ENCODE assay signal across 35 cellular contexts in the genomic region with DNA sequence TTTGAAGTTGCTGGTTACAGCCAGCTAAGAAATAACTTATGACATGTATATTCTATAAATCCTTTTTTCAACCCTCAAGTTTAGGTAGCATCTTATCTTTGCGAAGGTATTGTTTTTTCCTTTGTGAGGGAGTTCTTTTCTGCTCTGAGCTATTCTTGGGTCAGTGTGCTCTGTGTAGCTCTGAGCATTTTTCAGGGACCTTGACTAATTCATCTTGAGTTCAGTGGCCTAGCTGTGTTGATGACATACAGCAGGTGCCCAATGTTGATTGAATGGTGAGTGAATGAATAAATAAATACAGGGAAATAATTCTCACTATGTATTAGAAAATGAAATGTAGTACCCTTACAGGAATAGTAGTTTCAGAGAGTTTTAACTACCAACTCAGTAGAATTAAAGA.
DNase-seq lines count a peak whose midpoint lies in the region; ATAC-seq, FAIRE-seq and TF ChIP-seq lines count a peak whose summit lies in the region.
"Had no signal": no experiment of that assay in that cellular context is flagged by ENCODE, and none has a peak within 500 bp of the region (broad histone marks: within the 10 kb centered on the region; RNA-seq: fewer than 3 reads in every experiment).

No MANE protein-coding gene starts in this region.

- peak overlapping the region; percentile 75 for H3K27ac ChIP-seq in cardiac muscle cell
- peak overlapping the region; percentile 95 for H3K27ac ChIP-seq in SJCRH30
- no peak overlapping the region for H3K27ac ChIP-seq in mesenchymal stem cell (ENCODE audit: low read length, poor library complexity, severe bottlenecking)
- H3K27ac ChIP-seq: 22Rv1; A549; BLaER1; BLaER1 treated with 17β-estradiol and CSF1 and Interleukin-3, amounts not matched to agents 10 nM and 100 nM; C4-2B had no signal

- no peak overlapping the region for H3K18ac ChIP-seq in mesenchymal stem cell (ENCODE audit: low read depth in 1 of 2, low read length in 2 of 2)

- H3K27me3 Mint-ChIP-seq in neural crest cell (ENCODE audit: low read depth): peaks cover 2% of the 10 kb centered on the region
- H3K27me3 Mint-ChIP-seq: B cell; CD4-positive, alpha-beta memory T cell; CD4-positive, CD25-positive, alpha-beta regulatory T cell had no signal

- no peak overlapping the region for H3K23ac ChIP-seq in mesenchymal stem cell (ENCODE audit: low read length in 2 of 2)

- no peak overlapping the region for H3K4me2 ChIP-seq in mesenchymal stem cell (ENCODE audit: low read length, poor library complexity, severe bottlenecking)
- H3K4me2 ChIP-seq: A549; BLaER1; BLaER1 treated with 17β-estradiol and CSF1 and Interleukin-3, amounts not matched to agents 10 nM and 100 nM had no signal

- H3K36me3 ChIP-seq in cardiac muscle cell: no peaks in the 10 kb centered on the region
- H3K36me3 ChIP-seq in SJCRH30: no peaks in the 10 kb centered on the region
- no peaks in the 10 kb centered on the region for H3K36me3 ChIP-seq in mesenchymal stem cell (ENCODE audit: control insufficient read depth in 1 of 2, insufficient read depth in 2 of 2, low read depth in 1 of 2, low read length in 2 of 2)
- H3K36me3 ChIP-seq: BE2C; BLaER1; BLaER1 treated with 17β-estradiol and CSF1 and Interleukin-3, amounts not matched to agents 10 nM and 100 nM had no signal

- intact Hi-C loops in Right ventricle myocardium inferior (cut with DNase I): no loop called here

- H3K79me1 ChIP-seq in mesenchymal stem cell (replicated peaks; ENCODE audit: low read length, poor library complexity, severe bottlenecking): no peaks in the 10 kb centered on the region

- no peak overlapping the region for H2BK15ac ChIP-seq in mesenchymal stem cell (ENCODE audit: low read depth, poor library complexity, severe bottlenecking)

- H3K27me3 ChIP-seq in cardiac muscle cell: no peaks in the 10 kb centered on the region
- no peaks in the 10 kb centered on the region for H3K27me3 ChIP-seq in SJCRH30
- H3K27me3 ChIP-seq in mesenchymal stem cell (ENCODE audit: control insufficient read depth in 1 of 2, insufficient read depth in 1 of 2, low read length in 2 of 2): no peaks in the 10 kb centered on the region
- H3K27me3 ChIP-seq: BE2C; BLaER1; BLaER1 treated with 17β-estradiol and CSF1 and Interleukin-3, amounts not matched to agents 10 nM and 100 nM had no signal

- peaks cover 11% of the 10 kb centered on the region for H3K4me1 Mint-ChIP-seq in neural crest cell
- H3K4me1 Mint-ChIP-seq: B cell; CD14-positive monocyte; CD4-positive, alpha-beta memory T cell; CD4-positive, CD25-positive, alpha-beta regulatory T cell; CD8-positive, alpha-beta memory T cell had no signal

- H2BK5ac ChIP-seq in mesenchymal stem cell (ENCODE audit: low read depth, low read length, poor library complexity, severe bottlenecking): no peak overlapping the region

- peaks cover 33% of the 10 kb centered on the region for H3K4me1 ChIP-seq in cardiac muscle cell (ENCODE audit: low read depth)
- peaks cover 42% of the 10 kb centered on the region for H3K4me1 ChIP-seq in SJCRH30
- H3K4me1 ChIP-seq in mesenchymal stem cell (ENCODE audit: control insufficient read depth, insufficient read depth, low read depth, low read length): no peaks in the 10 kb centered on the region
- H3K4me1 ChIP-seq: A549; BE2C; BLaER1; BLaER1 treated with 17β-estradiol and CSF1 and Interleukin-3, amounts not matched to agents 10 nM and 100 nM; Caco-2 had no signal

- H3K36me3 Mint-ChIP-seq in neural crest cell (ENCODE audit: low read depth): no peaks in the 10 kb centered on the region
- H3K36me3 Mint-ChIP-seq: CD14-positive monocyte; CD4-positive, alpha-beta memory T cell; CD4-positive, CD25-positive, alpha-beta regulatory T cell; CD8-positive, alpha-beta memory T cell; CD8-positive, alpha-beta T cell had no signal

- H2AK5ac ChIP-seq in mesenchymal stem cell (ENCODE audit: low read length, severe bottlenecking): no peak overlapping the region

- H3K9me3 ChIP-seq in cardiac muscle cell (ENCODE audit: low read depth) (no peaks in the 10 kb centered on the region), SJCRH30 (replicated peaks) (no peaks in the 10 kb centered on the region), mesenchymal stem cell (ENCODE audit: control insufficient read depth, low read length) (no peaks in the 10 kb centered on the region)
- H3K9me3 ChIP-seq: A549; BE2C; BLaER1; BLaER1 treated with 17β-estradiol and CSF1 and Interleukin-3, amounts not matched to agents 10 nM and 100 nM; Caco-2 had no signal

- H4K8ac ChIP-seq in mesenchymal stem cell (ENCODE audit: low read length): no peak overlapping the region

- DNase-seq in cardiac muscle cell (ENCODE audit: low read depth in 1 of 2, low spot score in 1 of 2) (peak in 1 of 2 donors; percentile 56), Right ventricle myocardium inferior (ENCODE audit: missing footprints) (no peak), SJCRH30 (peak; percentile 77 to 95), mesenchymal stem cell (peak; percentile 0), neural crest cell (ENCODE audit: low read depth, low spot score) (no peak), AG08396 (ENCODE audit: low spot score) (no peak), GM12891 (ENCODE audit: insufficient read length, low spot score) (no peak)
- DNase-seq: 8988T; ACHN; AML-193; BE2C; C1 segment of cervical spinal cord; Caco-2; Calu3; CD4-positive, alpha-beta memory T cell; CD4-positive, alpha-beta T cell; CD4-positive, CD25-positive, alpha-beta regulatory T cell; CD8-positive, alpha-beta memory T cell; CD8-positive, alpha-beta T cell; COR-L47; DMS 273 treated with DMSO at 0.1 percent for 48 hours; DMS153; DMS53; DMS79; DMS79 treated with DMSO at 0.1 percent for 48 hours; DND-41; EL had no signal

- ATAC-seq in Right ventricle myocardium inferior (no peak), esophagus mucosa (no peak)
- ATAC-seq: A549; CD8-positive, alpha-beta T cell had no signal

- no peak for TF ChIP-seq POLR2A in GM12891 (IDR thresholded peaks at IDR 0.05; ENCODE audit: low read depth, low read length)

- no peak for TF ChIP-seq CTCF in cardiac muscle cell (IDR thresholded peaks at IDR 0.05; ENCODE audit: low read depth, low read length)
- no peak for TF ChIP-seq CTCF in neural crest cell (conservative IDR thresholded peaks at IDR 0.05)

- no peak for FAIRE-seq in GM12891 (lab: Jason Lieb, UNC)
- FAIRE-seq: A549 had no signal

- H3K14ac ChIP-seq in mesenchymal stem cell (ENCODE audit: low read length in 2 of 2): no peak overlapping the region

- no peak overlapping the region for H3K4ac ChIP-seq in mesenchymal stem cell (ENCODE audit: low read depth in 1 of 2, low read length in 2 of 2)

- H2AFZ ChIP-seq in mesenchymal stem cell (ENCODE audit: low read depth, low read length): no peak overlapping the region

- H3K27ac Mint-ChIP-seq in neural crest cell (ENCODE audit: unreplicated experiment): peak overlapping the region; percentile 47
- H3K27ac Mint-ChIP-seq: B cell; CD14-positive monocyte; CD4-positive, alpha-beta memory T cell; CD4-positive, alpha-beta T cell; CD4-positive, CD25-positive, alpha-beta regulatory T cell; CD8-positive, alpha-beta memory T cell; CD8-positive, alpha-beta T cell had no signal

- H3K9me3 Mint-ChIP-seq in neural crest cell: no peaks in the 10 kb centered on the region
- H3K9me3 Mint-ChIP-seq: CD4-positive, alpha-beta T cell; CD8-positive, alpha-beta T cell had no signal

- H2BK12ac ChIP-seq in mesenchymal stem cell (ENCODE audit: low read length in 2 of 2): no peak overlapping the region

- H2BK120ac ChIP-seq in mesenchymal stem cell (ENCODE audit: low read depth, low read length): no peak overlapping the region

- no peak overlapping the region for H3K9ac ChIP-seq in mesenchymal stem cell (ENCODE audit: low read length)
- H3K9ac ChIP-seq: BLaER1; BLaER1 treated with 17β-estradiol and CSF1 and Interleukin-3, amounts not matched to agents 10 nM and 100 nM had no signal

- 100% methylated on average over 1 of the region's 1 CpG for WGBS in mesenchymal stem cell

- no peak overlapping the region for H3K4me3 Mint-ChIP-seq in neural crest cell
- H3K4me3 Mint-ChIP-seq: B cell; CD14-positive monocyte; CD4-positive, alpha-beta memory T cell; CD4-positive, alpha-beta T cell; CD4-positive, CD25-positive, alpha-beta regulatory T cell; CD8-positive, alpha-beta memory T cell; CD8-positive, alpha-beta T cell had no signal

- H3K4me3 ChIP-seq in cardiac muscle cell (no peak overlapping the region), SJCRH30 (no peak overlapping the region), mesenchymal stem cell (ENCODE audit: insufficient read depth in 1 of 2, low read depth in 1 of 2, low read length in 2 of 2) (no peak overlapping the region)
- H3K4me3 ChIP-seq: A549; BLaER1; BLaER1 treated with 17β-estradiol and CSF1 and Interleukin-3, amounts not matched to agents 10 nM and 100 nM had no signal

- no peak overlapping the region for H4K91ac ChIP-seq in mesenchymal stem cell (ENCODE audit: low read length)

TF ChIP-seq in GM12891, 5 proteins besides CTCF, POLR2A, EP300 and RAD21:
- TF ChIP-seq SPI1 (IDR thresholded peaks at IDR 0.05; ENCODE audit: low read depth, low read length) (no peak), TAF1 (IDR thresholded peaks at IDR 0.05; ENCODE audit: low read depth, low read length) (no peak), POLR2AphosphoS5 (IDR thresholded peaks at IDR 0.05; ENCODE audit: low read depth, low read length) (no peak), POU2F2 (IDR thresholded peaks at IDR 0.05; ENCODE audit: low read depth, low read length) (no peak), PAX5 (IDR thresholded peaks at IDR 0.05; ENCODE audit: insufficient read depth, low read length, severe bottlenecking) (no peak)

Comparison
In these comparisons a context has a peak if more than half of its experiments do, and no peak if none do; other contexts are left out.
1. DNase-seq: peak in SJCRH30 (2 of 2) and mesenchymal stem cell (single experiment); none in Right ventricle myocardium inferior (single experiment), neural crest cell (single experiment), AG08396 (single experiment) and GM12891 (single experiment).